20 cellular contexts compared by ENCODE assay signal in genomic region chr20:33337119-33337518, GRCh38. TPM values are rescaled to one million over a fixed set of nuclear protein-coding genes. Genes with fewer than 3 reads are reported as not detected.
DNase-seq lines count a peak whose midpoint lies in the region; TF ChIP-seq lines count a peak whose summit lies in the region.
"Had no signal": no experiment of that assay in that cellular context is flagged by ENCODE, and none has a peak within 500 bp of the region (broad histone marks: within the 10 kb centered on the region; RNA-seq: fewer than 3 reads in every experiment).

No MANE protein-coding gene starts in this region.

- DNase-seq in RPMI7951 (ENCODE audit: low read depth) (peak; percentile 16), fibroblast of villous mesenchyme (ENCODE audit: low read depth) (peak; percentile 3), SIG-M5 treated with dmso at 0.1 percent for 504 hours (lab: John Stamatoyannopoulos, UW; ENCODE audit: unreplicated experiment) (no peak), erythroblast (lab: John Stamatoyannopoulos, UW) (no peak), left ventricle myocardium inferior (no peak)
- no peak for DNase-seq in stimulated activated CD4-positive, alpha-beta T cell treated with anti-CD3 and anti-CD28 coated beads, Interleukin-1b, Interleukin-23, amount 100 ng/mL, for 48 hours
- DNase-seq: ACHN; CD8-positive, alpha-beta memory T cell; DMS 273 treated with DMSO at 0.1 percent for 48 hours; EL; NCI-H1092 treated with DMSO at 0.1 percent for 48 hours; NCI-H1694; NCI-H446 treated with DMSO at 0.1 percent for 48 hours; NCI-H82; SJCRH30 had no signal

- no peaks in the 10 kb centered on the region for H3K9me3 ChIP-seq in BLaER1 treated with 17β-estradiol and CSF1 and Interleukin-3, amounts not matched to agents 10 nM and 100 nM (replicated peaks in 1 of 11)
- H3K9me3 ChIP-seq in HEK293 (ENCODE audit: control insufficient read depth, insufficient read depth, low read depth, low read length) = no peaks in the 10 kb centered on the region
- no peaks in the 10 kb centered on the region for H3K9me3 ChIP-seq in left ventricle myocardium inferior (replicated peaks)
- H3K9me3 ChIP-seq: HAP-1, SJCRH30 had no signal

- peaks cover 0 to 8% (median 0%) of the 10 kb centered on the region in 11 experiments; a peak in 3 of 22 replicates for H4K20me1 ChIP-seq in BLaER1 treated with 17β-estradiol and CSF1 and Interleukin-3, amounts not matched to agents 10 nM and 100 nM

- H3K9ac ChIP-seq in BLaER1 treated with 17β-estradiol and CSF1 and Interleukin-3, amounts not matched to agents 10 nM and 100 nM = peak overlapping the region in 7 of 11 experiments; percentile 3 to 67 (median 36); a peak in 3 of 22 replicates

- POLR2A ChIA-PET in HEK293 (lab: Yijun Ruan, JAX) = no interaction called here

- TF ChIP-seq CTCF in HEK293 (tag by site-specific recombination; IDR thresholded peaks at IDR 0.05) (no peak), fibroblast of villous mesenchyme (IDR thresholded peaks at IDR 0.05; ENCODE audit: insufficient read depth, low read depth, low read length) (peak; percentile 6), left ventricle myocardium inferior (IDR thresholded peaks at IDR 0.05; ENCODE audit: borderline replicate concordance) (no peak)

- no peaks in the 10 kb centered on the region for H3K36me3 ChIP-seq in BLaER1 treated with 17β-estradiol and CSF1 and Interleukin-3, amounts not matched to agents 10 nM and 100 nM
- H3K36me3 ChIP-seq in HEK293 (ENCODE audit: control insufficient read depth in 2 of 2, insufficient read depth in 1 of 2, low read length in 2 of 2) = no peaks in the 10 kb centered on the region
- no peaks in the 10 kb centered on the region for H3K36me3 ChIP-seq in left ventricle myocardium inferior
- H3K36me3 ChIP-seq: HAP-1, SJCRH30 had no signal

- intact Hi-C loops in left ventricle myocardium inferior (cut with micrococcal nuclease) = no loop called here

- CTCF ChIA-PET in HEK293 (lab: Yijun Ruan, JAX) = no interaction called here

- peaks cover 0 to 8% (median 0%) of the 10 kb centered on the region in 11 experiments; a peak in 1 of 22 replicates for H3K27me3 ChIP-seq in BLaER1 treated with 17β-estradiol and CSF1 and Interleukin-3, amounts not matched to agents 10 nM and 100 nM
- H3K27me3 ChIP-seq in left ventricle myocardium inferior (ENCODE audit: low read depth) = peaks cover 73% of the 10 kb centered on the region

- H3K4me2 ChIP-seq in BLaER1 treated with 17β-estradiol and CSF1 and Interleukin-3, amounts not matched to agents 10 nM and 100 nM = peak overlapping the region; percentile 73 to 90 (median 80)

- peaks cover 25 to 60% (median 48%) of the 10 kb centered on the region in 10 experiments for H3K4me1 ChIP-seq in BLaER1 treated with 17β-estradiol and CSF1 and Interleukin-3, amounts not matched to agents 10 nM and 100 nM
- no peaks in the 10 kb centered on the region for H3K4me1 ChIP-seq in HEK293 (ENCODE audit: control insufficient read depth, insufficient read depth, low read length)
- H3K4me1 ChIP-seq in left ventricle myocardium inferior = no peaks in the 10 kb centered on the region
- H3K4me1 ChIP-seq: HAP-1, SJCRH30 had no signal

- H3K27ac ChIP-seq in BLaER1 treated with 17β-estradiol and CSF1 and Interleukin-3, amounts not matched to agents 10 nM and 100 nM = peak overlapping the region in 2 of 11 experiments; percentile 1 to 6; a peak in 1 of 22 replicates
- H3K27ac ChIP-seq in HEK293 (ENCODE audit: extremely low read depth, low read depth, low read length) = no peak overlapping the region
- no peak overlapping the region for H3K27ac ChIP-seq in left ventricle myocardium inferior (replicated peaks)
- H3K27ac ChIP-seq: SJCRH30 had no signal

- H3K4me3 ChIP-seq in BLaER1 treated with 17β-estradiol and CSF1 and Interleukin-3, amounts not matched to agents 10 nM and 100 nM = peak overlapping the region in 5 of 10 experiments; percentile 4 to 40 (median 28); a peak in 4 of 20 replicates
- no peak overlapping the region for H3K4me3 ChIP-seq in HEK293 (ENCODE audit: low read depth, low read length)
- no peak overlapping the region for H3K4me3 ChIP-seq in fibroblast of villous mesenchyme (ENCODE audit: low read depth, low read length)
- H3K4me3 ChIP-seq in left ventricle myocardium inferior = no peak overlapping the region
- H3K4me3 ChIP-seq: HAP-1, SJCRH30 had no signal

- TF ChIP-seq POLR2A in erythroblast (IDR thresholded peaks at IDR 0.05; ENCODE audit: low read length) = no peak

TF ChIP-seq in HEK293, 187 proteins besides CTCF, POLR2A, EP300 and RAD21:
- TF ChIP-seq ZFP41 (tag by site-specific recombination; IDR thresholded peaks at IDR 0.05; ENCODE audit: borderline replicate concordance) (no peak), ZNF513 (tag by site-specific recombination; IDR thresholded peaks at IDR 0.05) (peak; percentile 54; the same call in 1 of the 2 replicates)
TF ChIP-seq in HEK293: peak in this region for 1.

RNA-seq across cellular contexts. Expression of gene BPIFB1, which starts 54.1 kb away (rescaled TPM):
- total RNA-seq in RPMI7951 (2014; rRNA removed; shearing (Covaris generic)) = not detected in 2 replicates
- total RNA-seq in fibroblast of villous mesenchyme (not detected in 2 replicates), left ventricle myocardium inferior (not detected)
- total RNA-seq: B cell; CD8-positive, alpha-beta memory T cell; HT-29; SJCRH30 had no signal

Comparison
In these comparisons a context has a peak if more than half of its experiments do, and no peak if none do; other contexts are left out.
1. DNase-seq: peak in RPMI7951 (single experiment) and fibroblast of villous mesenchyme (single experiment); none in SIG-M5 treated with dmso at 0.1 percent for 504 hours (single experiment), stimulated activated CD4-positive, alpha-beta T cell treated with anti-CD3 and anti-CD28 coated beads, Interleukin-1b, Interleukin-23, amount 100 ng/mL, for 48 hours (single experiment), erythroblast (0 of 2) and left ventricle myocardium inferior (single experiment).